Comparison of ENCODE assay signal across 1 cellular context in the genomic region with DNA sequence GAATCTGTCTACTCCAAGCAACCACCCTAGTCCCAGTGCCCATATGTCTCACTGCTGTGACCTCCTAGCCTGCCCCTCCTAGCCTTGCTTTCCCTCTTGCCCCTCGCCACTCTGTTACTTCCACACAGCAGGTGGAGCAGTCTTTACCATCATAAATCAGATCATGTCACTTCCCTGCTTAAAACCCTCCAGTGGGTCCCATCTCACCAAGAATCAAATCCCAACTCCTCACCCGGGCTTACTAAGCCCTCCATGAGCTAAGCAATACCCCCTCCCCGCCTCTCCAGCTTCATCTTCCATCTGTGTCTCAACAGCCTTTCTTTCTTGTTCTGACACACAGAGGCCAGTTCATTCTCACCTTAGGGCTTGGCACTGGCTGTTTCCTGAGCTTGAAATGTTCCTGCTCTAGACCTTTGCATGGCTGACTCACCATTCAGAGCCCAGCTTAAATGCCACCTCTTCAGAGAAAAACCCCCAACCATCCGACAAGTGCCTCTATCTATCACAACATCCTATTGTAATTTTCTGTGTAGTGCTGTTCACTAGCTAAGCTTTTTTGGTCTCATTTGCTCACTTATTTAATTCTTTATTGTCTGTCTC.
TF ChIP-seq lines count a peak whose summit lies in the region.

No MANE protein-coding gene starts in this region.

TF ChIP-seq in SK-N-SH treated with all-trans-retinoic acid at 6 μM for 48 hours, 23 proteins besides CTCF, POLR2A, EP300 and RAD21:
- TF ChIP-seq ZNF8 (CRISPR knock-in tag; IDR thresholded peaks at IDR 0.05) (no peak), OSR1 (CRISPR knock-in tag; IDR thresholded peaks at IDR 0.05) (no peak), ISL1 (CRISPR knock-in tag; IDR thresholded peaks at IDR 0.05) (no peak), ZFP30 (CRISPR knock-in tag; IDR thresholded peaks at IDR 0.05) (no peak), CSDC2 (CRISPR knock-in tag; IDR thresholded peaks at IDR 0.05) (no peak), GLIS3 (CRISPR knock-in tag; IDR thresholded peaks at IDR 0.05) (no peak), BACH2 (CRISPR knock-in tag; IDR thresholded peaks at IDR 0.05; ENCODE audit: borderline replicate concordance) (no peak), ARNTL (CRISPR knock-in tag; IDR thresholded peaks at IDR 0.05; ENCODE audit: borderline replicate concordance, low read depth) (no peak), ESRRG (CRISPR knock-in tag; IDR thresholded peaks at IDR 0.05) (no peak), ZFP3 (CRISPR knock-in tag; IDR thresholded peaks at IDR 0.05) (no peak), ZNF565 (CRISPR knock-in tag; conservative IDR thresholded peaks at IDR 0.05; ENCODE audit: low read depth) (no peak), TCF4 (CRISPR knock-in tag; IDR thresholded peaks at IDR 0.05; ENCODE audit: borderline replicate concordance) (no peak), TOX (CRISPR knock-in tag; IDR thresholded peaks at IDR 0.05; ENCODE audit: borderline replicate concordance) (no peak), ZC3H10 (CRISPR knock-in tag; IDR thresholded peaks at IDR 0.05) (no peak), PPARA (CRISPR knock-in tag; IDR thresholded peaks at IDR 0.05; ENCODE audit: borderline replicate concordance) (no peak)
- TF ChIP-seq, protein P1, sequence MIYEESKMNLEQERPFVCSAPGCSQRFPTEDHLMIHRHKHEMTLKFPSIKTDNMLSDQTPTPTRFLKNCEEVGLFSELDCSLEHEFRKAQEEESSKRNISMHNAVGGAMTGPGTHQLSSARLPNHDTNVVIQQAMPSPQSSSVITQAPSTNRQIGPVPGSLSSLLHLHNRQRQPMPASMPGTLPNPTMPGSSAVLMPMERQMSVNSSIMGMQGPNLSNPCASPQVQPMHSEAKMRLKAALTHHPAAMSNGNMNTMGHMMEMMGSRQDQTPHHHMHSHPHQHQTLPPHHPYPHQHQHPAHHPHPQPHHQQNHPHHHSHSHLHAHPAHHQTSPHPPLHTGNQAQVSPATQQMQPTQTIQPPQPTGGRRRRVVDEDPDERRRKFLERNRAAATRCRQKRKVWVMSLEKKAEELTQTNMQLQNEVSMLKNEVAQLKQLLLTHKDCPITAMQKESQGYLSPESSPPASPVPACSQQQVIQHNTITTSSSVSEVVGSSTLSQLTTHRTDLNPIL (CRISPR knock-in tag; IDR thresholded peaks at IDR 0.05; ENCODE audit: low read depth), result no peak
- TF ChIP-seq, protein P2, sequence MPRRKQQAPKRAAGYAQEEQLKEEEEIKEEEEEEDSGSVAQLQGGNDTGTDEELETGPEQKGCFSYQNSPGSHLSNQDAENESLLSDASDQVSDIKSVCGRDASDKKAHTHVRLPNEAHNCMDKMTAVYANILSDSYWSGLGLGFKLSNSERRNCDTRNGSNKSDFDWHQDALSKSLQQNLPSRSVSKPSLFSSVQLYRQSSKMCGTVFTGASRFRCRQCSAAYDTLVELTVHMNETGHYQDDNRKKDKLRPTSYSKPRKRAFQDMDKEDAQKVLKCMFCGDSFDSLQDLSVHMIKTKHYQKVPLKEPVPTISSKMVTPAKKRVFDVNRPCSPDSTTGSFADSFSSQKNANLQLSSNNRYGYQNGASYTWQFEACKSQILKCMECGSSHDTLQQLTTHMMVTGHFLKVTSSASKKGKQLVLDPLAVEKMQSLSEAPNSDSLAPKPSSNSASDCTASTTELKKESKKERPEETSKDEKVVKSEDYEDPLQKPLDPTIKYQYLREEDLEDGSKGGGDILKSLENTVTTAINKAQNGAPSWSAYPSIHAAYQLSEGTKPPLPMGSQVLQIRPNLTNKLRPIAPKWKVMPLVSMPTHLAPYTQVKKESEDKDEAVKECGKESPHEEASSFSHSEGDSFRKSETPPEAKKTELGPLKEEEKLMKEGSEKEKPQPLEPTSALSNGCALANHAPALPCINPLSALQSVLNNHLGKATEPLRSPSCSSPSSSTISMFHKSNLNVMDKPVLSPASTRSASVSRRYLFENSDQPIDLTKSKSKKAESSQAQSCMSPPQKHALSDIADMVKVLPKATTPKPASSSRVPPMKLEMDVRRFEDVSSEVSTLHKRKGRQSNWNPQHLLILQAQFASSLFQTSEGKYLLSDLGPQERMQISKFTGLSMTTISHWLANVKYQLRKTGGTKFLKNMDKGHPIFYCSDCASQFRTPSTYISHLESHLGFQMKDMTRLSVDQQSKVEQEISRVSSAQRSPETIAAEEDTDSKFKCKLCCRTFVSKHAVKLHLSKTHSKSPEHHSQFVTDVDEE (CRISPR knock-in tag; IDR thresholded peaks at IDR 0.05), result no peak
- TF ChIP-seq, protein P3, sequence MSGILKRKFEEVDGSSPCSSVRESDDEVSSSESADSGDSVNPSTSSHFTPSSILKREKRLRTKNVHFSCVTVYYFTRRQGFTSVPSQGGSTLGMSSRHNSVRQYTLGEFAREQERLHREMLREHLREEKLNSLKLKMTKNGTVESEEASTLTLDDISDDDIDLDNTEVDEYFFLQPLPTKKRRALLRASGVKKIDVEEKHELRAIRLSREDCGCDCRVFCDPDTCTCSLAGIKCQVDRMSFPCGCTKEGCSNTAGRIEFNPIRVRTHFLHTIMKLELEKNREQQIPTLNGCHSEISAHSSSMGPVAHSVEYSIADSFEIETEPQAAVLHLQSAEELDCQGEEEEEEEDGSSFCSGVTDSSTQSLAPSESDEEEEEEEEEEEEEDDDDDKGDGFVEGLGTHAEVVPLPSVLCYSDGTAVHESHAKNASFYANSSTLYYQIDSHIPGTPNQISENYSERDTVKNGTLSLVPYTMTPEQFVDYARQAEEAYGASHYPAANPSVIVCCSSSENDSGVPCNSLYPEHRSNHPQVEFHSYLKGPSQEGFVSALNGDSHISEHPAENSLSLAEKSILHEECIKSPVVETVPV (CRISPR knock-in tag; IDR thresholded peaks at IDR 0.05), result no peak
- TF ChIP-seq, protein P4, sequence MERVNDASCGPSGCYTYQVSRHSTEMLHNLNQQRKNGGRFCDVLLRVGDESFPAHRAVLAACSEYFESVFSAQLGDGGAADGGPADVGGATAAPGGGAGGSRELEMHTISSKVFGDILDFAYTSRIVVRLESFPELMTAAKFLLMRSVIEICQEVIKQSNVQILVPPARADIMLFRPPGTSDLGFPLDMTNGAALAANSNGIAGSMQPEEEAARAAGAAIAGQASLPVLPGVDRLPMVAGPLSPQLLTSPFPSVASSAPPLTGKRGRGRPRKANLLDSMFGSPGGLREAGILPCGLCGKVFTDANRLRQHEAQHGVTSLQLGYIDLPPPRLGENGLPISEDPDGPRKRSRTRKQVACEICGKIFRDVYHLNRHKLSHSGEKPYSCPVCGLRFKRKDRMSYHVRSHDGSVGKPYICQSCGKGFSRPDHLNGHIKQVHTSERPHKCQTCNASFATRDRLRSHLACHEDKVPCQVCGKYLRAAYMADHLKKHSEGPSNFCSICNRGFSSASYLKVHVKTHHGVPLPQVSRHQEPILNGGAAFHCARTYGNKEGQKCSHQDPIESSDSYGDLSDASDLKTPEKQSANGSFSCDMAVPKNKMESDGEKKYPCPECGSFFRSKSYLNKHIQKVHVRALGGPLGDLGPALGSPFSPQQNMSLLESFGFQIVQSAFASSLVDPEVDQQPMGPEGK (CRISPR knock-in tag; IDR thresholded peaks at IDR 0.05; ENCODE audit: borderline replicate concordance), result no peak
